Comparison of ENCODE assay signal across 1 cellular context in genomic region chr6:27040244-27041042, GRCh38.
A peak's percentile ranks its signal among the peaks of the same experiment; 100 is the strongest.
TF ChIP-seq lines count a peak whose summit lies in the region.

No MANE protein-coding gene starts in this region.

TF ChIP-seq in GM12878, 131 proteins besides CTCF, POLR2A, EP300 and RAD21 (continued from another document):
- TF ChIP-seq, protein P1, sequence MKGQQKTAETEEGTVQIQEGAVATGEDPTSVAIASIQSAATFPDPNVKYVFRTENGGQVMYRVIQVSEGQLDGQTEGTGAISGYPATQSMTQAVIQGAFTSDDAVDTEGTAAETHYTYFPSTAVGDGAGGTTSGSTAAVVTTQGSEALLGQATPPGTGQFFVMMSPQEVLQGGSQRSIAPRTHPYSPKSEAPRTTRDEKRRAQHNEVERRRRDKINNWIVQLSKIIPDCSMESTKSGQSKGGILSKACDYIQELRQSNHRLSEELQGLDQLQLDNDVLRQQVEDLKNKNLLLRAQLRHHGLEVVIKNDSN (IDR thresholded peaks at IDR 0.05; ENCODE audit: borderline replicate concordance, extremely low read length, insufficient read depth, low read depth, low read length) = no peak
- TF ChIP-seq, protein P2, sequence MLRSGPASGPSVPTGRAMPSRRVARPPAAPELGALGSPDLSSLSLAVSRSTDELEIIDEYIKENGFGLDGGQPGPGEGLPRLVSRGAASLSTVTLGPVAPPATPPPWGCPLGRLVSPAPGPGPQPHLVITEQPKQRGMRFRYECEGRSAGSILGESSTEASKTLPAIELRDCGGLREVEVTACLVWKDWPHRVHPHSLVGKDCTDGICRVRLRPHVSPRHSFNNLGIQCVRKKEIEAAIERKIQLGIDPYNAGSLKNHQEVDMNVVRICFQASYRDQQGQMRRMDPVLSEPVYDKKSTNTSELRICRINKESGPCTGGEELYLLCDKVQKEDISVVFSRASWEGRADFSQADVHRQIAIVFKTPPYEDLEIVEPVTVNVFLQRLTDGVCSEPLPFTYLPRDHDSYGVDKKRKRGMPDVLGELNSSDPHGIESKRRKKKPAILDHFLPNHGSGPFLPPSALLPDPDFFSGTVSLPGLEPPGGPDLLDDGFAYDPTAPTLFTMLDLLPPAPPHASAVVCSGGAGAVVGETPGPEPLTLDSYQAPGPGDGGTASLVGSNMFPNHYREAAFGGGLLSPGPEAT (IDR thresholded peaks at IDR 0.05; ENCODE audit: low read depth) = 0 out of 2 replicates have a peak, but pooled peaks have one; percentile 7
- TF ChIP-seq MXI1 (IDR thresholded peaks at IDR 0.05; ENCODE audit: low read depth, low read length) (no peak), NFIC (IDR thresholded peaks at IDR 0.05; ENCODE audit: low read depth, low read length) (peak; percentile 53; the same call in 1 of the 2 replicates), ZNF24 (IDR thresholded peaks at IDR 0.05) (peak; percentile 65), IKZF2 (IDR thresholded peaks at IDR 0.05) (peak in 1 of 2 experiments; percentile 8; a peak in 1 of 4 replicates), JUNB (IDR thresholded peaks at IDR 0.05) (0 out of 2 replicates have a peak, but pooled peaks have one; percentile 13)
TF ChIP-seq in GM12878: peak in this region for 7.
